In the genomic region with DNA sequence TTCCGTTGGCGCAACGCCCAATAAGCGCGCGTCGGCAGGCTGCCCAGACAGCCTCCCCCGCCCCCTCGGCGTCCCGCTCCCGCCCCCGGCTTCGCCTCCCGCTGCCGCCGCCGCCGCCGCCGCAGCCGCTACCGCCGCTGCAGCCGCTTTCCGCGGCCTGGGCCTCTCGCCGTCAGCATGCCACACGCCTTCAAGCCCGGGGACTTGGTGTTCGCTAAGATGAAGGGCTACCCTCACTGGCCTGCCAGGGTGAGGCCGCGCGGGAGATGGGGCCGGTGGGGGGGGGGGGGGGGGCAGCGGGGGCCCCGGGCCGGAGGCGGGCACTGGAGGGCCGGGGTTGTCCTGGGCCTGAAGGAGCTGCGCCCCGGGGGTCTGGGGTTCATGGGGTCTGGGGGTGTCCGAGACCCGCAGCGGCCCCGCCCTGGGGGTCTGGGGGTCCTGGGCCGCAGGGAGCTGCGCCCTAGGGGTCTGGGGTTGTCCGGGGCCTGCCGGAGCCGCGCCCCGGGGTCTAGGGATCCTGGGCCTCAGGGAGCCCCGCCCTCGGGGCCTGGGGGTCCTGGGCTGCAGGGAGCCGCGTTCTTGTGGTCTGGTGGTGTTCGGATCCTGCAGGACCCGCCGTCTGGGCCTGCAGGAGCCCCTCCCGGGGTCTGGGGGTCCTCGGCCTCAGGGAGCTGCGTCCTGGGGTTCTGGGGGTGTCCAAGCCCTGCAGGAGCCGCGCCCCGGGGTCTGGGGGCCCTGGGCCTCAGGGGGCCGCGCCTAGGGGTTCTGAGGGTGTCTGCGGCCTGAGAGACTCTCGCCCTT, we compare ENCODE assay signal across 8 cellular contexts. TPM values are rescaled to one million over a fixed set of nuclear protein-coding genes. Genes with fewer than 3 reads are reported as not detected.
DNase-seq lines count a peak whose midpoint lies in the region; ATAC-seq and TF ChIP-seq lines count a peak whose summit lies in the region.

HDGFL2 (plus strand) TSS at position 124 of the 801 bp plus-strand sequence; CDS start at position 178, 54 bp downstream.

- ATAC-seq in GM18511 (IDR thresholded peaks at IDR 0.05; ENCODE audit: unreplicated experiment): peak; percentile 4
- peak in 1 of 2 donors; percentile 0 for ATAC-seq in lower lobe of right lung
- no peak for ATAC-seq in HG02623 (IDR thresholded peaks at IDR 0.05; ENCODE audit: unreplicated experiment)
- ATAC-seq in GM18520 (IDR thresholded peaks at IDR 0.05; ENCODE audit: unreplicated experiment): no peak

- H3K4me3 ChIP-seq in lower lobe of right lung (peak within 1 kb of the TSS; percentile 83), tibial nerve (peak within 1 kb of the TSS; percentile 79 to 98 (median 86))

- H3K36me3 ChIP-seq in lower lobe of right lung (peaks cover 22% of the 10 kb centered on the region), tibial nerve (peaks cover 0 to 25% (median 0%) of the 10 kb centered on the region in 3 donors)

- peaks cover 16% of the 10 kb centered on the region for H3K4me1 ChIP-seq in lower lobe of right lung
- peaks cover 0 to 30% (median 21%) of the 10 kb centered on the region in 4 donors for H3K4me1 ChIP-seq in tibial nerve

- no peak for TF ChIP-seq POLR2A in tibial nerve (IDR thresholded peaks at IDR 0.05)

- H3K27me3 ChIP-seq in lower lobe of right lung (ENCODE audit: low read depth) (no peaks in the 10 kb centered on the region), tibial nerve (no peaks in the 10 kb centered on the region)

- 0% methylated on average over 23 to 50 of the region's 71 CpGs for WGBS in tibial nerve, 2 donors

- no peak for TF ChIP-seq EP300 in tibial nerve (IDR thresholded peaks at IDR 0.05)

- H3K9me3 ChIP-seq in lower lobe of right lung (no peaks in the 10 kb centered on the region), tibial nerve (no peaks in the 10 kb centered on the region)

- intact Hi-C loops in lower lobe of right lung (cut with DNase I): no loop called here

- DNase-seq in M059J (ENCODE audit: low read depth) (no peak), caudate nucleus (lab: John Stamatoyannopoulos, UW) (peak in 1 of 61 donors; percentile 40), lower lobe of right lung (peak; percentile 57), tibial nerve (ENCODE audit: low spot score in 2 of 2) (no peak), NCI-H524 (lab: John Stamatoyannopoulos, UW) (no peak)

- H3K27ac ChIP-seq in caudate nucleus (ENCODE audit: low read depth, low read length): peak within 1 kb of the TSS; percentile 67
- peak within 1 kb of the TSS; percentile 87 for H3K27ac ChIP-seq in lower lobe of right lung
- peak within 1 kb of the TSS; percentile 47 to 93 (median 88) for H3K27ac ChIP-seq in tibial nerve

- TF ChIP-seq CTCF in lower lobe of right lung (IDR thresholded peaks at IDR 0.05): no peak
- TF ChIP-seq CTCF in tibial nerve (IDR thresholded peaks at IDR 0.05): no peak

RNA-seq across cellular contexts. Expression of gene HDGFL2, which starts in this region (rescaled TPM):
- total RNA-seq in M059J (2014; rRNA removed; shearing (Covaris generic)): 36.1 and 69.3 TPM in 2 replicates
- total RNA-seq in lower lobe of right lung (29.4 TPM), tibial nerve (10 to 100 TPM; 30.2 to 54.0 (median 48.7) TPM)
